In the genomic region with DNA sequence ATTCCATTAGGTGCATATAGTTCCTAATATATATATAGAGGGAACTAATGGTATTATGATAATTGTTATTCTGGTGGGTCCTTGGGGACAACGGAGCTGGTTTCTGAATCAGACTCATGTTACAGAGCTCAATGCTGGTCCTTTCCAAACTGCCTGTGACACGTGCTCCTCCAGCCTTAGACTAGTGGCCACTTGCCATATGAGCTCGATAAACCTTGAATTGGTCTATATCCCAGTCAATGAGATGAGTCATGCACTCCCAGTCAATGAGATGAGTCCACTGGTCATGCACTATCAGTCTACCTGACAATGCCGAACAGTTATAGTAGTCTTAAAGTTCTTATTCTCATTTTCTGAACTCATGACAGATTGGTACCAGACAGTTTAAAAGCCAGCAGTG, we compare ENCODE assay signal across 1 cellular context.
TF ChIP-seq lines count a peak whose summit lies in the region.

No MANE protein-coding gene starts in this region.

TF ChIP-seq in WTC11, 78 proteins besides CTCF, POLR2A, EP300 and RAD21 (continued from another document):
- no peak for TF ChIP-seq EMX1 (CRISPR knock-in tag; IDR thresholded peaks at IDR 0.05)
